ENCODE assay signal across 1 cellular context in genomic region chr17:31558748-31559646, GRCh38.
TF ChIP-seq lines count a peak whose summit lies in the region.

No MANE protein-coding gene starts in this region.

TF ChIP-seq in WTC11, 78 proteins besides CTCF, POLR2A, EP300 and RAD21 (continued from another document):
- TF ChIP-seq PRRX2 (CRISPR knock-in tag; IDR thresholded peaks at IDR 0.05) (no peak), OVOL2 (CRISPR knock-in tag; IDR thresholded peaks at IDR 0.05; ENCODE audit: borderline replicate concordance) (no peak), USF2 (CRISPR knock-in tag; IDR thresholded peaks at IDR 0.05) (0 out of 2 replicates have a peak, but pooled peaks have one; percentile 14), NR1H2 (CRISPR knock-in tag; IDR thresholded peaks at IDR 0.05) (no peak), HMGA2 (CRISPR knock-in tag; IDR thresholded peaks at IDR 0.05) (no peak), ZNF425 (CRISPR knock-in tag; conservative IDR thresholded peaks at IDR 0.05) (no peak), RELA (CRISPR knock-in tag; IDR thresholded peaks at IDR 0.05; ENCODE audit: borderline replicate concordance) (peak; percentile 19; the same call in 1 of the 2 replicates), ERG (CRISPR knock-in tag; IDR thresholded peaks at IDR 0.05) (no peak), STAT6 (CRISPR knock-in tag; conservative IDR thresholded peaks at IDR 0.05; ENCODE audit: low read depth) (no peak), FOXK1 (CRISPR knock-in tag; IDR thresholded peaks at IDR 0.05) (peak; percentile 65; the same call in 1 of the 2 replicates), PREB (CRISPR knock-in tag; IDR thresholded peaks at IDR 0.05; ENCODE audit: borderline replicate concordance) (no peak), ZNF396 (CRISPR knock-in tag; IDR thresholded peaks at IDR 0.05; ENCODE audit: borderline replicate concordance) (no peak), SMAD4 (CRISPR knock-in tag; IDR thresholded peaks at IDR 0.05) (no peak), ATF3 (CRISPR knock-in tag; conservative IDR thresholded peaks at IDR 0.05) (no peak), ELF4 (CRISPR knock-in tag; IDR thresholded peaks at IDR 0.05; ENCODE audit: low read depth) (0 out of 2 replicates have a peak, but pooled peaks have one; percentile 33), ETV6 (CRISPR knock-in tag; IDR thresholded peaks at IDR 0.05) (no peak; the same call in 1 of the 2 replicates), NFYB (CRISPR knock-in tag; conservative IDR thresholded peaks at IDR 0.05; ENCODE audit: low read depth) (peak; percentile 27; the same call in 1 of the 2 replicates), AR (CRISPR knock-in tag; IDR thresholded peaks at IDR 0.05) (no peak), ATF2 (CRISPR knock-in tag; IDR thresholded peaks at IDR 0.05; ENCODE audit: borderline replicate concordance, low read depth) (0 out of 2 replicates have a peak, but pooled peaks have one; percentile 41), ATF1 (CRISPR knock-in tag; IDR thresholded peaks at IDR 0.05) (no peak), MXD4 (CRISPR knock-in tag; IDR thresholded peaks at IDR 0.05; ENCODE audit: borderline replicate concordance) (no peak), MYBL2 (CRISPR knock-in tag; IDR thresholded peaks at IDR 0.05) (peak; percentile 63; the same call in 1 of the 2 replicates), E2F1 (CRISPR knock-in tag; IDR thresholded peaks at IDR 0.05) (no peak), KAT7 (CRISPR knock-in tag; IDR thresholded peaks at IDR 0.05; ENCODE audit: borderline replicate concordance) (no peak), IRF1 (CRISPR knock-in tag; IDR thresholded peaks at IDR 0.05) (0 out of 2 replicates have a peak, but pooled peaks have one; percentile 68), SMAD3 (CRISPR knock-in tag; IDR thresholded peaks at IDR 0.05; ENCODE audit: borderline replicate concordance) (no peak), GABPB1 (CRISPR knock-in tag; IDR thresholded peaks at IDR 0.05) (no peak), NFE2L1 (CRISPR knock-in tag; IDR thresholded peaks at IDR 0.05) (peak; percentile 73; the same call in 1 of the 2 replicates), SOX15 (CRISPR knock-in tag; IDR thresholded peaks at IDR 0.05) (no peak), ZNF232 (CRISPR knock-in tag; IDR thresholded peaks at IDR 0.05) (no peak), ZBTB43 (CRISPR knock-in tag; IDR thresholded peaks at IDR 0.05) (peak; percentile 72; the same call in 1 of the 2 replicates), FOXP4 (CRISPR knock-in tag; IDR thresholded peaks at IDR 0.05) (0 out of 2 replicates have a peak, but pooled peaks have one; percentile 67), GTF2I (CRISPR knock-in tag; conservative IDR thresholded peaks at IDR 0.05) (no peak), TP53 (CRISPR knock-in tag; IDR thresholded peaks at IDR 0.05) (no peak), E2F5 (CRISPR knock-in tag; IDR thresholded peaks at IDR 0.05) (no peak; the same call in 1 of the 2 replicates), IRF2 (CRISPR knock-in tag; IDR thresholded peaks at IDR 0.05; ENCODE audit: borderline replicate concordance, low read depth) (no peak), CREM (CRISPR knock-in tag; IDR thresholded peaks at IDR 0.05) (no peak), ZNF138 (CRISPR knock-in tag; conservative IDR thresholded peaks at IDR 0.05) (no peak), ZNF423 (CRISPR knock-in tag; IDR thresholded peaks at IDR 0.05) (no peak)
TF ChIP-seq in WTC11: peak in this region for 19.
